7 cellular contexts compared by ENCODE assay signal in the genomic region with DNA sequence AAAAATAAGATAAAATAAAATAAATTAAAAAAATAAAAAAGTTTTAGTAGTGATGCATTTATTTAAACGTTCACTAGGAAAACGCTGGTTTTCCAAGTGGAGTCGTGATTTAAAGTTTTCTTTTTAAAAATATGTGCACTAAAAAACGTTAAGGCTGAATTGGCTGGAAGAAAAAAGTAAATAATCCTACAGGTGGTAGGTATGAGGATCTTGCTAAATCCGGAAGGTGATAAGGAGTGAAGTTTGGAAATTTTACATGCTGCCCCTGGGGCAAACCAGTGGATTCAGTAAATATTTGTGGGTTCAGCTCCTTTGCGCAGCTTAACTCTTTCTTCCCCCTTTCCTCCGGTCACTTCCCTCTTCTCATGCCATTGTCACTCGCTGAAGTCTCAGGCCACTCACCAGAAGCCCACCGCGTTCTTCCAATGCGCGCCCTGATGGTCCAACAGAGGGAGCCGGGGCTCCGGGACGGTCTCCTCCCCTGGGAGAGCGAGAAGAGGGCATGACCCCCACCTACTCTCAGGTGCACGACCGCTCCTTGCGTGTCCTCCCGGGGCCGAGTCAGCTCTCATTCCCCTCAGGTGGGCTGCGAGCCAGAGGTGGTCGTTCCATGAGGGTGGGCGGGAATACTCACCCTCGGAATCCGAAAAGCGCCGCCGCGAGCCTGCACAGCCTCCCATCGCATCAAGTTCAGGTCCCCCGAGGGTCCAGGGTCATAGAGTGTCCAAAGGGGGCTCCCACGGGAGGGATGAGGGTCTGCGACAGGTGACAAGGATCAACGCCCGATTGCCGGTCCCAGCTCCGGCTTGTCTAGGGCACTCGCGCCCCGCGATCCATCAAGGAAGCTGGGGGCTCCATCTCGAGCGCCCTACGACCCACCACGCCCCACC. TPM values are rescaled to one million over a fixed set of nuclear protein-coding genes. Genes with fewer than 3 reads are reported as not detected.
A peak's percentile ranks its signal among the peaks of the same experiment; 100 is the strongest.
DNase-seq lines count a peak whose midpoint lies in the region; TF ChIP-seq lines count a peak whose summit lies in the region.

No MANE protein-coding gene starts in this region.

- no peaks in the 10 kb centered on the region for H3K79me1 ChIP-seq in H9 (ENCODE audit: insufficient read depth, low read depth, low read length, poor library complexity, severe bottlenecking)

- no peak overlapping the region for H3T11ph ChIP-seq in H9 (ENCODE audit: low read length)

- DNase-seq in ELR (ENCODE audit: low read depth) (peak; percentile 47), H9 (peak; percentile 59), NOMO-1 treated with DMSO at 0.1 percent for 48 hours (lab: John Stamatoyannopoulos, UW; ENCODE audit: unreplicated experiment) (peak; percentile 78), astrocyte of the spinal cord (ENCODE audit: low read depth, low spot score) (peak; percentile 1), iPS-NIHi11 (ENCODE audit: low spot score) (peak; percentile 67), mesenteric fat pad (ENCODE audit: low spot score) (no peak)

- peaks cover 4 to 5% of the 10 kb centered on the region in 2 experiments; a peak in 1 of 4 replicates for H3K4me1 Mint-ChIP-seq in H9

- TF ChIP-seq CTCF in H9 (conservative IDR thresholded peaks at IDR 0.05) (peak; percentile 36; the same call in 1 of the 3 replicates), astrocyte of the spinal cord (IDR thresholded peaks at IDR 0.05; ENCODE audit: low read depth, low read length) (peak; percentile 43)

- H3K27me3 ChIP-seq in H9 (ENCODE audit: insufficient read depth, low read length) (no peaks in the 10 kb centered on the region), skeletal muscle tissue (ENCODE audit: control insufficient read depth in 3 of 3, insufficient read depth in 3 of 3, low read length in 3 of 3) (peaks cover 0 to 2% (median 0%) of the 10 kb centered on the region in 3 donors)

- H2AK5ac ChIP-seq in H9 (ENCODE audit: insufficient read length, low read length) = no peak overlapping the region

- H3K4me1 ChIP-seq in H9 (ENCODE audit: insufficient read depth, low read length) = no peaks in the 10 kb centered on the region
- peaks cover 2 to 5% (median 3%) of the 10 kb centered on the region in 3 donors for H3K4me1 ChIP-seq in skeletal muscle tissue (ENCODE audit: control insufficient read depth in 3 of 3, insufficient read depth in 3 of 3, low read length in 3 of 3)

- H3K79me2 ChIP-seq in H9 (ENCODE audit: insufficient read depth, low read length) = no peaks in the 10 kb centered on the region

- no peak overlapping the region for H3K56ac ChIP-seq in H9 (ENCODE audit: insufficient read length, low read depth, low read length)

- peaks cover 9% of the 10 kb centered on the region for H3K23me2 ChIP-seq in H9 (ENCODE audit: insufficient read length, low read depth, low read length, poor library complexity, severe bottlenecking)

- no peak overlapping the region for H2BK12ac ChIP-seq in H9 (ENCODE audit: insufficient read length, low read depth, low read length)

- no peak overlapping the region for H3K27ac ChIP-seq in H9 (ENCODE audit: insufficient read length, low read depth, low read length)
- peak overlapping the region; percentile 95 for H3K27ac ChIP-seq in skeletal muscle tissue (ENCODE audit: low read depth, low read length)

- H3K4me3 ChIP-seq in astrocyte of the spinal cord (ENCODE audit: low read depth, low read length) = peak overlapping the region; percentile 100
- H3K4me3 ChIP-seq in skeletal muscle tissue (ENCODE audit: low read length in 3 of 3) = peak overlapping the region; percentile 93 to 98 (median 98)

- no peak overlapping the region for H2AFZ ChIP-seq in H9 (ENCODE audit: low read length)

- H3K9ac ChIP-seq in H9 (ENCODE audit: extremely low read depth, insufficient read length, low read length) (peak overlapping the region; percentile 45), skeletal muscle tissue (ENCODE audit: low read depth in 1 of 3, low read length in 3 of 3) (peak overlapping the region; percentile 92 to 97 (median 92))

- peaks cover 19 to 22% (median 20%) of the 10 kb centered on the region in 3 donors for H3K36me3 ChIP-seq in skeletal muscle tissue (ENCODE audit: control insufficient read depth in 3 of 3, insufficient read depth in 3 of 3, low read length in 3 of 3)

- H3K4me2 ChIP-seq in H9 (ENCODE audit: insufficient read depth, insufficient read length, low read length) = peak overlapping the region; percentile 63

- peaks cover 5 to 15% (median 14%) of the 10 kb centered on the region in 3 experiments; a peak in 6 of 7 replicates for H3K36me3 Mint-ChIP-seq in H9 (ENCODE audit: insufficient read depth in 1 of 3, low read depth in 3 of 3)

- no peak overlapping the region for H3K4ac ChIP-seq in H9 (ENCODE audit: low read depth, low read length)

- H4K8ac ChIP-seq in H9 (replicated peaks; ENCODE audit: insufficient read length, low read depth, low read length) = no peak overlapping the region

- H3K23ac ChIP-seq in H9 (ENCODE audit: insufficient read length, low read depth, low read length) = no peak overlapping the region

- H2BK5ac ChIP-seq in H9 (ENCODE audit: insufficient read length, low read length) = no peak overlapping the region

- WGBS in H9 (ENCODE audit: extremely low coverage, insufficient read length, low lambda C conversion rate) = 95% methylated on average over 3 of the region's 46 CpGs

- no peak overlapping the region for H3K14ac ChIP-seq in H9 (ENCODE audit: insufficient read depth, low read length)

- H2BK120ac ChIP-seq in H9 (ENCODE audit: low read depth, low read length, poor library complexity, severe bottlenecking) = no peak overlapping the region

- H3K27me3 Mint-ChIP-seq in H9 (ENCODE audit: low read depth) = peaks cover 13% of the 10 kb centered on the region

- peak overlapping the region; percentile 96 to 97 for H3K4me3 Mint-ChIP-seq in H9

- H4K20me1 ChIP-seq in H9 (ENCODE audit: control insufficient read depth, insufficient read depth, insufficient read length) = peaks cover 1% of the 10 kb centered on the region

- no peak overlapping the region for H3K18ac ChIP-seq in H9 (ENCODE audit: insufficient read length, low read depth, low read length)

- no peak overlapping the region for H4K5ac ChIP-seq in H9 (ENCODE audit: insufficient read length, low read depth, low read length)

- H3K9me3 Mint-ChIP-seq in H9 = no peaks in the 10 kb centered on the region

- peak overlapping the region in 2 of 3 experiments; percentile 100; a peak in 3 of 7 replicates for H3K27ac Mint-ChIP-seq in H9

- in situ Hi-C loops in astrocyte of the spinal cord (cut with HindIII; ENCODE audit: low sequenced_read_pairs) = no loop called here

- no peak overlapping the region for H4K91ac ChIP-seq in H9 (ENCODE audit: insufficient read length, low read depth, low read length)

- H3K9me3 ChIP-seq in H9 (ENCODE audit: control insufficient read depth, low read depth, low read length) (no peaks in the 10 kb centered on the region), skeletal muscle tissue (ENCODE audit: control insufficient read depth in 3 of 3, low read length in 3 of 3) (no peaks in the 10 kb centered on the region)

- no peak overlapping the region for H2BK15ac ChIP-seq in H9 (ENCODE audit: low read depth, low read length)

- no peak overlapping the region for H2BK20ac ChIP-seq in H9 (ENCODE audit: low read depth, low read length, poor library complexity, severe bottlenecking)

RNA-seq across cellular contexts. Expression of gene CLN3, which starts 0.5 kb away (rescaled TPM):
- 21.3 and 21.4 TPM in 2 replicates for total RNA-seq in H9 (2021)
- total RNA-seq in skeletal muscle tissue = 10.4 TPM
- total RNA-seq in mesenteric fat pad = 25.2 TPM

RNA-seq across cellular contexts. Expression of gene APOBR, which starts 3.1 kb away (rescaled TPM):
- total RNA-seq in H9 (2021) (not detected in 2 replicates), skeletal muscle tissue (under 0.01 TPM), mesenteric fat pad (4.1 TPM)

RNA-seq across cellular contexts. Expression of gene IL27, which starts 15.3 kb away (rescaled TPM):
- total RNA-seq in H9 (2021) = not detected in 2 replicates
- 0.52 TPM for total RNA-seq in skeletal muscle tissue
- not detected for total RNA-seq in mesenteric fat pad

RNA-seq across cellular contexts. Expression of gene NPIPB7, which starts 19.2 kb away (rescaled TPM):
- total RNA-seq in H9 (2021) = 0.20 TPM in 1 of 2 replicates, not detected in the other
- not detected for total RNA-seq in skeletal muscle tissue
- total RNA-seq in mesenteric fat pad = not detected

RNA-seq across cellular contexts. Expression of gene NUPR1, which starts 47.4 kb away (rescaled TPM):
- total RNA-seq in H9 (2021) = 0.15 and 0.35 TPM in 2 replicates
- 3.7 TPM for total RNA-seq in skeletal muscle tissue
- 116 TPM for total RNA-seq in mesenteric fat pad
